Comparison of ENCODE assay signal across 28 cellular contexts in genomic region chr19:7264858-7265257, GRCh38. TPM values are rescaled to one million over a fixed set of nuclear protein-coding genes. Genes with fewer than 3 reads are reported as not detected.
DNase-seq lines count a peak whose midpoint lies in the region; TF ChIP-seq lines count a peak whose summit lies in the region.
"Had no signal": no experiment of that assay in that cellular context is flagged by ENCODE, and none has a peak within 500 bp of the region (broad histone marks: within the 10 kb centered on the region; RNA-seq: fewer than 3 reads in every experiment).

No MANE protein-coding gene starts in this region.

- H3K4me3 ChIP-seq in BLaER1 (no peak overlapping the region), adrenal gland (no peak overlapping the region), liver (ENCODE audit: low read depth in 1 of 3, low read length in 3 of 3) (no peak overlapping the region), suprapubic skin (no peak overlapping the region)
- H3K4me3 ChIP-seq: pancreas, smooth muscle cell, upper lobe of right lung had no signal

- H4K20me1 ChIP-seq in BLaER1 = peaks cover 92% of the 10 kb centered on the region

- TF ChIP-seq POLR2A in adrenal gland (IDR thresholded peaks at IDR 0.05) (no peak), suprapubic skin (IDR thresholded peaks at IDR 0.05) (no peak)

- DNase-seq in adrenal gland = no peak
- no peak for DNase-seq in suprapubic skin (ENCODE audit: low spot score in 2 of 2)
- DNase-seq in GM19240 (ENCODE audit: insufficient read length, low spot score) = no peak
- DNase-seq in stimulated activated CD4-positive, alpha-beta T cell treated with anti-CD3 and anti-CD28 coated beads, Interleukin-1b, Interleukin-23, amount 100 ng/mL, for 48 hours = no peak
- no peak for DNase-seq in occipital lobe (lab: John Stamatoyannopoulos, UW)
- no peak for DNase-seq in NCI-H69 (lab: John Stamatoyannopoulos, UW)
- DNase-seq: activated CD4-positive, alpha-beta T cell treated with anti-CD3 and anti-CD28 coated beads, Interleukin-2, amount 50 U/mL, for 4 hours; activated CD8-positive, alpha-beta memory T cell treated with anti-CD3 and anti-CD28 coated beads, Interleukin-2, amount 10 ng/mL, durations not matched to agents 7 days and 5 days; activated naive CD4-positive, alpha-beta T cell; activated T-cell treated with anti-CD3 and anti-CD28 coated beads, Interleukin-2, amount 50 U/mL, for 72 hours; CD4-positive, alpha-beta memory T cell; DND-41; GF-D8; GOT3; mesenchymal stem cell; MM.1S; NCI-H1417; NCI-H2081; NCI-H526 treated with DMSO at 0.1 percent for 48 hours; nephron progenitor cell; stimulated activated naive CD8-positive, alpha-beta T cell treated with anti-CD3 and anti-CD28 coated beads, Interleukin-15, Interleukin-2, amounts not matched to agents 100 U/mL and 50 U/mL, for 24 hours; T-helper 17 cell; upper lobe of right lung had no signal

- H3K27me3 ChIP-seq in BLaER1 = no peaks in the 10 kb centered on the region
- H3K27me3 ChIP-seq in adrenal gland = no peaks in the 10 kb centered on the region
- H3K27me3 ChIP-seq in liver (ENCODE audit: control insufficient read depth in 4 of 4, insufficient read depth in 4 of 4, low read length in 3 of 4) = no peaks in the 10 kb centered on the region
- H3K27me3 ChIP-seq in suprapubic skin = no peaks in the 10 kb centered on the region
- H3K27me3 ChIP-seq: pancreas, upper lobe of right lung had no signal

- H3K9ac ChIP-seq in BLaER1 (no peak overlapping the region), liver (ENCODE audit: low read depth in 1 of 2, low read length in 2 of 2) (no peak overlapping the region)
- H3K9ac ChIP-seq: KMS-11 had no signal

- H3K36me3 ChIP-seq in BLaER1 (peaks cover 100% of the 10 kb centered on the region), adrenal gland (replicated peaks in 1 of 2) (peaks cover 0 to 24% of the 10 kb centered on the region in 2 donors), liver (ENCODE audit: control insufficient read depth in 4 of 4, insufficient read depth in 3 of 4, low read depth in 1 of 4, low read length in 3 of 4) (peaks cover 5 to 15% (median 8%) of the 10 kb centered on the region in 4 donors), suprapubic skin (peaks cover 9% of the 10 kb centered on the region)

- H3K4me2 ChIP-seq in BLaER1 = peak overlapping the region; percentile 56
- H3K4me2 ChIP-seq: KMS-11, smooth muscle cell had no signal

- H3K27ac ChIP-seq in BLaER1 = no peak overlapping the region
- peak overlapping the region in 4 of 5 donors; percentile 33 to 74 (median 52) for H3K27ac ChIP-seq in adrenal gland
- peak overlapping the region; percentile 19 to 34 for H3K27ac ChIP-seq in liver (ENCODE audit: low read depth in 1 of 2, low read length in 2 of 2)
- H3K27ac ChIP-seq in suprapubic skin = peak overlapping the region; percentile 60
- H3K27ac ChIP-seq: KMS-11 had no signal

- H3K4me1 ChIP-seq in BLaER1 = peaks cover 58% of the 10 kb centered on the region
- peaks cover 24 to 65% of the 10 kb centered on the region in 2 donors for H3K4me1 ChIP-seq in adrenal gland (replicated peaks in 1 of 2)
- H3K4me1 ChIP-seq in liver (ENCODE audit: control insufficient read depth in 4 of 4, insufficient read depth in 4 of 4, low read length in 3 of 4) = peaks cover 3 to 12% (median 9%) of the 10 kb centered on the region in 4 donors
- peaks cover 51% of the 10 kb centered on the region for H3K4me1 ChIP-seq in suprapubic skin

- intact Hi-C loops in adrenal gland (cut with DNase I) = no loop called here

- WGBS in adrenal gland, 4 donors = 85 to 92% (median 91%) methylated on average over 4 of the region's 4 CpGs
- WGBS in liver = 96% methylated on average over 4 of the region's 4 CpGs
- WGBS in suprapubic skin = 98% methylated on average over 4 of the region's 4 CpGs

- TF ChIP-seq EP300 in suprapubic skin (IDR thresholded peaks at IDR 0.05) = no peak

- TF ChIP-seq RAD21 in liver (IDR thresholded peaks at IDR 0.05) = no peak

- peaks cover 27% of the 10 kb centered on the region for H3K9me3 ChIP-seq in BLaER1
- no peaks in the 10 kb centered on the region for H3K9me3 ChIP-seq in adrenal gland (replicated peaks in 1 of 3)
- H3K9me3 ChIP-seq in liver (ENCODE audit: control insufficient read depth in 4 of 4, low read length in 3 of 4) = no peaks in the 10 kb centered on the region
- H3K9me3 ChIP-seq in suprapubic skin = no peaks in the 10 kb centered on the region
- H3K9me3 ChIP-seq: pancreas, upper lobe of right lung had no signal

- TF ChIP-seq CTCF in adrenal gland (IDR thresholded peaks at IDR 0.05) = no peak
- no peak for TF ChIP-seq CTCF in liver (IDR thresholded peaks at IDR 0.05; ENCODE audit: low read depth, low read length, missing input control)
- TF ChIP-seq CTCF in suprapubic skin (IDR thresholded peaks at IDR 0.05) = no peak

TF ChIP-seq in liver, 16 proteins besides CTCF, POLR2A, EP300 and RAD21:
- TF ChIP-seq, protein P1, sequence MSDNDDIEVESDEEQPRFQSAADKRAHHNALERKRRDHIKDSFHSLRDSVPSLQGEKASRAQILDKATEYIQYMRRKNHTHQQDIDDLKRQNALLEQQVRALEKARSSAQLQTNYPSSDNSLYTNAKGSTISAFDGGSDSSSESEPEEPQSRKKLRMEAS (IDR thresholded peaks at IDR 0.05) = no peak
- TF ChIP-seq FOXA2 (IDR thresholded peaks at IDR 0.05) (no peak), RXRA (IDR thresholded peaks at IDR 0.05) (no peak), YY1 (IDR thresholded peaks at IDR 0.05) (no peak), REST (IDR thresholded peaks at IDR 0.05) (no peak)

RNA-seq across cellular contexts. Expression of gene INSR, which starts 29.4 kb away (rescaled TPM):
- 100 to 1,000 TPM in 6 of 8 donors, 10 to 100 TPM in 2; 83.9 to 327 (median 120) TPM for total RNA-seq in adrenal gland
- polyA plus RNA-seq in adrenal gland = 10 to 100 TPM; 19.0 to 59.4 (median 42.1) TPM
- total RNA-seq in liver = 10 to 100 TPM; 68.5 to 97.5 TPM
- polyA plus RNA-seq in liver = 10 to 100 TPM; 16.5 to 33.0 TPM
- 100 to 1,000 TPM in 1 of 4 donors, 10 to 100 TPM in 3; 51.5 to 173 (median 77.8) TPM for total RNA-seq in suprapubic skin
- 84.7 TPM for total RNA-seq in occipital lobe
